In the genomic region with DNA sequence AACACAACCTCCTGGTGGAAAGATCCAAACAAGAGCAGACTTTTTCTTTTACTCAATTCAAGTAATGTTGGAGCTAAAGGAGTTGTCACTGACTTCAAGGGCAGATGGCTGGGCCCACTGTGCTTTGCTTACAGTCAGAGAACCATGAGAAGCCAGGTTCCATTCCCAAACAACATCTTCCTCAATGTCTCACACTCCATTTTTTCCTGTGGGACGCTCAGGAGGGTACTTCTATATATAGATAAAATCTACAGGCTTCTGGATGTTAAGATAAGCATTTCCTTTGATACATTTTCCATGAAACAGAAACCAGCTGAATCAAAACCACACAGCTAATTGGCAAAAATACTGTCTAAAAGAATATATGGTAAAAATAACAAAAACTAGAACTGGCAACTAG, we compare ENCODE assay signal across 1 cellular context.
TF ChIP-seq lines count a peak whose summit lies in the region.

No MANE protein-coding gene starts in this region.

TF ChIP-seq in GM23338, 12 proteins besides CTCF, POLR2A, EP300 and RAD21 (continued from another document):
- TF ChIP-seq, protein P1, sequence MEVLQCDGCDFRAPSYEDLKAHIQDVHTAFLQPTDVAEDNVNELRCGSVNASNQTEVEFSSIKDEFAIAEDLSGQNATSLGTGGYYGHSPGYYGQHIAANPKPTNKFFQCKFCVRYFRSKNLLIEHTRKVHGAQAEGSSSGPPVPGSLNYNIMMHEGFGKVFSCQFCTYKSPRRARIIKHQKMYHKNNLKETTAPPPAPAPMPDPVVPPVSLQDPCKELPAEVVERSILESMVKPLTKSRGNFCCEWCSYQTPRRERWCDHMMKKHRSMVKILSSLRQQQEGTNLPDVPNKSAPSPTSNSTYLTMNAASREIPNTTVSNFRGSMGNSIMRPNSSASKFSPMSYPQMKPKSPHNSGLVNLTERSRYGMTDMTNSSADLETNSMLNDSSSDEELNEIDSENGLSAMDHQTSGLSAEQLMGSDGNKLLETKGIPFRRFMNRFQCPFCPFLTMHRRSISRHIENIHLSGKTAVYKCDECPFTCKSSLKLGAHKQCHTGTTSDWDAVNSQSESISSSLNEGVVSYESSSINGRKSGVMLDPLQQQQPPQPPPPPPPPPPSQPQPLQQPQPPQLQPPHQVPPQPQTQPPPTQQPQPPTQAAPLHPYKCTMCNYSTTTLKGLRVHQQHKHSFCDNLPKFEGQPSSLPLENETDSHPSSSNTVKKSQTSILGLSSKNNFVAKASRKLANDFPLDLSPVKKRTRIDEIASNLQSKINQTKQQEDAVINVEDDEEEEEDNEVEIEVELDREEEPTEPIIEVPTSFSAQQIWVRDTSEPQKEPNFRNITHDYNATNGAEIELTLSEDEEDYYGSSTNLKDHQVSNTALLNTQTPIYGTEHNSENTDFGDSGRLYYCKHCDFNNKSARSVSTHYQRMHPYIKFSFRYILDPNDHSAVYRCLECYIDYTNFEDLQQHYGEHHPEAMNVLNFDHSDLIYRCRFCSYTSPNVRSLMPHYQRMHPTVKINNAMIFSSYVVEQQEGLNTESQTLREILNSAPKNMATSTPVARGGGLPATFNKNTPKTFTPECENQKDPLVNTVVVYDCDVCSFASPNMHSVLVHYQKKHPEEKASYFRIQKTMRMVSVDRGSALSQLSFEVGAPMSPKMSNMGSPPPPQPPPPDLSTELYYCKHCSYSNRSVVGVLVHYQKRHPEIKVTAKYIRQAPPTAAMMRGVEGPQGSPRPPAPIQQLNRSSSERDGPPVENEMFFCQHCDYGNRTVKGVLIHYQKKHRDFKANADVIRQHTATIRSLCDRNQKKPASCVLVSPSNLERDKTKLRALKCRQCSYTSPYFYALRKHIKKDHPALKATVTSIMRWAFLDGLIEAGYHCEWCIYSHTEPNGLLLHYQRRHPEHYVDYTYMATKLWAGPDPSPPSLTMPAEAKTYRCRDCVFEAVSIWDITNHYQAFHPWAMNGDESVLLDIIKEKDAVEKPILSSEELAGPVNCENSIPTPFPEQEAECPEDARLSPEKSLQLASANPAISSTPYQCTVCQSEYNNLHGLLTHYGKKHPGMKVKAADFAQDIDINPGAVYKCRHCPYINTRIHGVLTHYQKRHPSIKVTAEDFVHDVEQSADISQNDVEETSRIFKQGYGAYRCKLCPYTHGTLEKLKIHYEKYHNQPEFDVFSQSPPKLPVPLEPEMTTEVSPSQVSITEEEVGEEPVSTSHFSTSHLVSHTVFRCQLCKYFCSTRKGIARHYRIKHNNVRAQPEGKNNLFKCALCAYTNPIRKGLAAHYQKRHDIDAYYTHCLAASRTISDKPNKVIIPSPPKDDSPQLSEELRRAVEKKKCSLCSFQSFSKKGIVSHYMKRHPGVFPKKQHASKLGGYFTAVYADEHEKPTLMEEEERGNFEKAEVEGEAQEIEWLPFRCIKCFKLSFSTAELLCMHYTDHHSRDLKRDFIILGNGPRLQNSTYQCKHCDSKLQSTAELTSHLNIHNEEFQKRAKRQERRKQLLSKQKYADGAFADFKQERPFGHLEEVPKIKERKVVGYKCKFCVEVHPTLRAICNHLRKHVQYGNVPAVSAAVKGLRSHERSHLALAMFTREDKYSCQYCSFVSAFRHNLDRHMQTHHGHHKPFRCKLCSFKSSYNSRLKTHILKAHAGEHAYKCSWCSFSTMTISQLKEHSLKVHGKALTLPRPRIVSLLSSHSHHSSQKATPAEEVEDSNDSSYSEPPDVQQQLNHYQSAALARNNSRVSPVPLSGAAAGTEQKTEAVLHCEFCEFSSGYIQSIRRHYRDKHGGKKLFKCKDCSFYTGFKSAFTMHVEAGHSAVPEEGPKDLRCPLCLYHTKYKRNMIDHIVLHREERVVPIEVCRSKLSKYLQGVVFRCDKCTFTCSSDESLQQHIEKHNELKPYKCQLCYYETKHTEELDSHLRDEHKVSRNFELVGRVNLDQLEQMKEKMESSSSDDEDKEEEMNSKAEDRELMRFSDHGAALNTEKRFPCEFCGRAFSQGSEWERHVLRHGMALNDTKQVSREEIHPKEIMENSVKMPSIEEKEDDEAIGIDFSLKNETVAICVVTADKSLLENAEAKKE (CRISPR knock-in tag; IDR thresholded peaks at IDR 0.05): no peak
- TF ChIP-seq, protein P2, sequence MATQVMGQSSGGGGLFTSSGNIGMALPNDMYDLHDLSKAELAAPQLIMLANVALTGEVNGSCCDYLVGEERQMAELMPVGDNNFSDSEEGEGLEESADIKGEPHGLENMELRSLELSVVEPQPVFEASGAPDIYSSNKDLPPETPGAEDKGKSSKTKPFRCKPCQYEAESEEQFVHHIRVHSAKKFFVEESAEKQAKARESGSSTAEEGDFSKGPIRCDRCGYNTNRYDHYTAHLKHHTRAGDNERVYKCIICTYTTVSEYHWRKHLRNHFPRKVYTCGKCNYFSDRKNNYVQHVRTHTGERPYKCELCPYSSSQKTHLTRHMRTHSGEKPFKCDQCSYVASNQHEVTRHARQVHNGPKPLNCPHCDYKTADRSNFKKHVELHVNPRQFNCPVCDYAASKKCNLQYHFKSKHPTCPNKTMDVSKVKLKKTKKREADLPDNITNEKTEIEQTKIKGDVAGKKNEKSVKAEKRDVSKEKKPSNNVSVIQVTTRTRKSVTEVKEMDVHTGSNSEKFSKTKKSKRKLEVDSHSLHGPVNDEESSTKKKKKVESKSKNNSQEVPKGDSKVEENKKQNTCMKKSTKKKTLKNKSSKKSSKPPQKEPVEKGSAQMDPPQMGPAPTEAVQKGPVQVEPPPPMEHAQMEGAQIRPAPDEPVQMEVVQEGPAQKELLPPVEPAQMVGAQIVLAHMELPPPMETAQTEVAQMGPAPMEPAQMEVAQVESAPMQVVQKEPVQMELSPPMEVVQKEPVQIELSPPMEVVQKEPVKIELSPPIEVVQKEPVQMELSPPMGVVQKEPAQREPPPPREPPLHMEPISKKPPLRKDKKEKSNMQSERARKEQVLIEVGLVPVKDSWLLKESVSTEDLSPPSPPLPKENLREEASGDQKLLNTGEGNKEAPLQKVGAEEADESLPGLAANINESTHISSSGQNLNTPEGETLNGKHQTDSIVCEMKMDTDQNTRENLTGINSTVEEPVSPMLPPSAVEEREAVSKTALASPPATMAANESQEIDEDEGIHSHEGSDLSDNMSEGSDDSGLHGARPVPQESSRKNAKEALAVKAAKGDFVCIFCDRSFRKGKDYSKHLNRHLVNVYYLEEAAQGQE (IDR thresholded peaks at IDR 0.05; ENCODE audit: unreplicated experiment): no peak
- no peak for TF ChIP-seq EZH2 (IDR thresholded peaks at IDR 0.05; ENCODE audit: low read depth, unreplicated experiment)
- no peak for TF ChIP-seq ZNF114 (CRISPR knock-in tag; IDR thresholded peaks at IDR 0.05)
TF ChIP-seq in GM23338: peak in this region for 0.
